Comparison of ENCODE assay signal across 9 cellular contexts in the genomic region with DNA sequence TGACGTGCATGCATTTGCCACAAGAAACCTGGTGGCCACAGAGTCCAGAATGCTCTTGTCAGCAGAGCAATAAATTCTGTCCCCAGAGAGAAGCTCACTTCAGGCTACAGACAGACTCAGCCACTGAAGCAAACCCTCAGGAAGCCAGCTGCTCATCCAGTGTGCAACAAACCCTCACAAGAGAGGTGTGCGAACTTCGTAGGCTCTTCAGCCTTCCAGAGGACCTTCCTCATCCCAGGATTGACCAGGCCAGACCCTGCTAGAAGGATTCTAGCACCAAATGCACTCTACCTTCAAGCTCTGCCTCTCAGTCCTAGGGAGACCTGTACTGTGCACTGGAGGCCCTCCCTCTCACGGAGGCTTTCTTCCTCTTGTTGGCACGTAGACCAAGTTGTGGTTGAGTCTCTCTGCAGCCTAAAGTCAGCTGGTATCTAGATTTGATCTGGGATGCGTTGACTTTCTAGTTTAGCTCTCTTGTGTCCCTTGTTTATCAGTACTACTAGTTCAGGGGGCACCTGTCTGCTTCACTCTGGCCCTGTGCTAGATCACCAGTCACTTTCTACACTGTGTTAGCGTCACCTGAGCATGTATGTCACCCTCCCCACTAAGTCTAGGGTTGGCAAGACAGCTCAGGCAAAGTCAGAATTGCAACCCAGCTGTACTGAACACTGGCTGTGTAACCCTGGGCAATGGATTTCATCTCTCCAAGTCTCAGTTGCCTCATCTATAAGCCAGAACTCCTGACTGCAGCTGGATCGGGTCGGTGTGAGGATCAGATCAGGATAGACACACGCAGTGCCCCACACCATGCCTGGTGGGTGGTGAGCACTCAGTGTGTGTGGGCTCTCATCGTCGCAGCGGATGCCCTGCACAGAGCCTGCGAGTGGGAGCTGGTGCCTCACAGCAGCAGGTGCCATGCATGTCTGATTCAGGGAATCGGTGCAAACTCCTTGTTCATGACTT. TPM values are rescaled to one million over a fixed set of nuclear protein-coding genes. Genes with fewer than 3 reads are reported as not detected.
A peak's percentile ranks its signal among the peaks of the same experiment; 100 is the strongest.
DNase-seq lines count a peak whose midpoint lies in the region; ATAC-seq, FAIRE-seq and TF ChIP-seq lines count a peak whose summit lies in the region.
"Had no signal": no experiment of that assay in that cellular context is flagged by ENCODE, and none has a peak within 500 bp of the region (broad histone marks: within the 10 kb centered on the region; RNA-seq: fewer than 3 reads in every experiment).

No MANE protein-coding gene starts in this region.

- no peak for TF ChIP-seq RAD21 in K562 (CRISPR knock-in tag; conservative IDR thresholded peaks at IDR 0.05 in 1 of 2, IDR thresholded peaks at IDR 0.05 in 1 of 2)

- DNase-seq in activated CD8-positive, alpha-beta memory T cell treated with anti-CD3 and anti-CD28 coated beads for 24 hours, result peak; percentile 77
- no peak for DNase-seq in activated CD8-positive, alpha-beta memory T cell treated with anti-CD3 and anti-CD28 coated beads, Interleukin-2, amount 50 U/mL, for 48 hours
- DNase-seq in Peyer's patch (peak in 2 of 3 donors; percentile 67 to 76), K562 (ENCODE audit: extremely low read depth in 1 of 4, low spot score in 3 of 4) (no peak), stomach (no peak), vagina (ENCODE audit: extremely low spot score in 2 of 2) (no peak), SW 1271 (lab: John Stamatoyannopoulos, UW) (no peak)

- H3K27ac ChIP-seq in Peyer's patch (peak overlapping the region; percentile 50 to 70 (median 54)), K562 (ENCODE audit: extremely low read depth, low read depth, low read length) (no peak overlapping the region), stomach (peak overlapping the region in 3 of 5 donors; percentile 10 to 46 (median 17)), vagina (no peak overlapping the region)
- H3K27ac ChIP-seq: dorsolateral prefrontal cortex had no signal

- FAIRE-seq in K562 (lab: Jason Lieb, UNC), result no peak

- TF ChIP-seq POLR2A in Peyer's patch (IDR thresholded peaks at IDR 0.05) (no peak), K562 (conservative IDR thresholded peaks at IDR 0.05) (no peak), stomach (IDR thresholded peaks at IDR 0.05) (no peak), vagina (IDR thresholded peaks at IDR 0.05) (no peak)

- CTCF ChIA-PET in K562 (lab: Yijun Ruan, JAX; ENCODE audit: low intra/inter-chr PET ratio), result interaction anchor here (3.5 kb wide), 1 partner anchor 102 kb away, joined by 16 read pairs; no protein-coding TSS in a partner anchor

- H3K4me2 ChIP-seq in K562 (ENCODE audit: insufficient read depth, low read length), result no peak overlapping the region

- H3K27me3 ChIP-seq in Peyer's patch (no peaks in the 10 kb centered on the region), K562 (ENCODE audit: control insufficient read depth in 2 of 2, insufficient read depth in 2 of 2, low read length in 2 of 2) (no peaks in the 10 kb centered on the region), stomach (peaks cover 0 to 24% (median 0%) of the 10 kb centered on the region in 3 donors), vagina (no peaks in the 10 kb centered on the region)

- ATAC-seq in K562 (peak; percentile 23), GM19397 (IDR thresholded peaks at IDR 0.05; ENCODE audit: unreplicated experiment) (no peak)

- 55% methylated on average over 15 of the region's 15 CpGs for WGBS in K562 (ENCODE audit: insufficient coverage, low coverage, missing lambda C conversion rate)
- 76 to 84% (median 79%) methylated on average over 10 to 15 of the region's 15 CpGs for WGBS in stomach, 5 donors

- peaks cover 0 to 23% (median 7%) of the 10 kb centered on the region in 4 donors for H3K4me1 ChIP-seq in Peyer's patch
- peaks cover 29 to 49% of the 10 kb centered on the region in 2 experiments for H3K4me1 ChIP-seq in K562 (replicated peaks in 1 of 2; ENCODE audit: control insufficient read depth in 2 of 2, insufficient read depth in 2 of 2, low read length in 2 of 2)
- peaks cover 0 to 12% (median 6%) of the 10 kb centered on the region in 4 donors for H3K4me1 ChIP-seq in stomach
- no peaks in the 10 kb centered on the region for H3K4me1 ChIP-seq in vagina

- POLR2A ChIA-PET in K562 (lab: Yijun Ruan, JAX), result interaction anchor here (0.5 to 1.5 kb wide), 11 partner anchors 9 to 108 kb away, joined by 3 to 5 read pairs (median 3); no protein-coding TSS in a partner anchor

- H4K20me1 ChIP-seq in K562 (replicated peaks; ENCODE audit: control insufficient read depth, insufficient read depth, low read length), result no peaks in the 10 kb centered on the region

- intact Hi-C loops in K562 (cut with micrococcal nuclease) (loop anchor here (1.0 to 5.0 kb wide), 3 partner anchors 36 to 102 kb away; partner anchors contain the start of gene IL10RA), stomach (cut with DNase I; ENCODE audit: low total_unique reads) (no loop called here), vagina (cut with DNase I) (no loop called here)

- TF ChIP-seq CTCF in Peyer's patch (IDR thresholded peaks at IDR 0.05), result no peak
- TF ChIP-seq CTCF in K562 (IDR thresholded peaks at IDR 0.05 in 2 of 3, conservative IDR thresholded peaks at IDR 0.05 in 1 of 3; ENCODE audit: insufficient read depth in 2 of 3, low read depth in 1 of 3, low read length in 3 of 3), result no peak
- no peak for TF ChIP-seq CTCF in stomach (IDR thresholded peaks at IDR 0.05)
- no peak for TF ChIP-seq CTCF in vagina (IDR thresholded peaks at IDR 0.05)

- TF ChIP-seq EP300 in K562 (IDR thresholded peaks at IDR 0.05; ENCODE audit: low read length) (no peak), stomach (IDR thresholded peaks at IDR 0.05) (no peak)

- H3K36me3 ChIP-seq in Peyer's patch, result no peaks in the 10 kb centered on the region
- no peaks in the 10 kb centered on the region for H3K36me3 ChIP-seq in K562 (ENCODE audit: control insufficient read depth, insufficient read depth, low read length)
- H3K36me3 ChIP-seq in stomach, result no peaks in the 10 kb centered on the region
- no peaks in the 10 kb centered on the region for H3K36me3 ChIP-seq in vagina

- in situ Hi-C loops in K562 (cut with MboI), result no loop called here

- no TSS peak for BruUV-seq in K562 (replicated peaks; lab: Mats Ljungman, UMichigan)

- H3K9me1 ChIP-seq in K562 (ENCODE audit: control insufficient read depth, insufficient read depth, low read length), result peaks cover 3% of the 10 kb centered on the region

- H3K79me2 ChIP-seq in K562 (ENCODE audit: control insufficient read depth, insufficient read depth, low read length), result no peaks in the 10 kb centered on the region

- H2AFZ ChIP-seq in K562 (ENCODE audit: low read depth, low read length), result peak overlapping the region; percentile 42; the same call in 1 of the 2 replicates

- H3K9me3 ChIP-seq in Peyer's patch, result no peaks in the 10 kb centered on the region
- H3K9me3 ChIP-seq in K562 (replicated peaks; ENCODE audit: control insufficient read depth, insufficient read depth, low read depth, low read length), result no peaks in the 10 kb centered on the region
- H3K9me3 ChIP-seq in stomach, result no peaks in the 10 kb centered on the region
- no peaks in the 10 kb centered on the region for H3K9me3 ChIP-seq in vagina

- H3K4me3 ChIP-seq in Peyer's patch, result no peak overlapping the region
- no peak overlapping the region for H3K4me3 ChIP-seq in K562
- no peak overlapping the region for H3K4me3 ChIP-seq in stomach
- H3K4me3 ChIP-seq in vagina, result no peak overlapping the region
- H3K4me3 ChIP-seq: dorsolateral prefrontal cortex had no signal

- H3K9ac ChIP-seq in K562 (ENCODE audit: insufficient read depth in 1 of 2, low read depth in 2 of 2, low read length in 2 of 2), result peak overlapping the region in 1 of 2 experiments; percentile 71; a peak in 2 of 4 replicates

RNA-seq across cellular contexts. Expression of gene TMPRSS13, which starts 22.1 kb away (rescaled TPM):
- total RNA-seq in Peyer's patch (not detected), K562 (2014; rRNA removed) (0.08 and 0.27 TPM in 2 replicates), K562 (2014; rRNA removed; fragmentation: Illumina TruSeq; extraction: Trizol) (0.15 TPM in 1 of 2 replicates, not detected in the other), K562 (2015; rRNA removed; fragmentation: Illumina TruSeq; extraction: Trizol) (0.14 and 0.19 TPM in 2 replicates), K562 (2021) (0.29 and 0.34 TPM in 2 replicates), stomach (1 to 10 TPM in 2 of 5 donors, under 1 TPM in 1, not detected in 2; 0.37 to 2.2 (median 1.2) TPM), vagina (9.6 TPM)
- total RNA-seq in K562 (2011; cell fraction: chromatin; rRNA removed; ENCODE audit: low replicate concordance), result 1.1 TPM in 2 replicates
- total RNA-seq in K562 (2011; cell fraction: nucleolus; rRNA removed), result 0.33 and 0.66 TPM in 2 replicates
- total RNA-seq in K562 (2011; cell fraction: nucleoplasm; rRNA removed), result 0.46 and 0.59 TPM in 2 replicates
- polyA plus RNA-seq in K562 (2011; rRNA removed) (0.25 and 0.37 TPM in 2 replicates), K562 (2014; fragmentation: Illumina TruSeq; extraction: Trizol) (0.13 and 0.24 TPM in 2 replicates), K562 (2014; fragmentation: Nextera tagmentation; extraction: Ambion mirVana) (under 1 TPM; 0.11 to 0.13 TPM), K562 (2014; rRNA removed) (0.23 and 0.25 TPM in 2 replicates), stomach (1 to 10 TPM in 1 of 3 donors, under 1 TPM in 1, not detected in 1; 0.19 to 3.8 TPM)
- 0.24 and 0.46 TPM in 2 replicates for polyA plus RNA-seq in K562 (2011; cell fraction: cytosol; rRNA removed)
- 1.2 and 1.7 TPM in 2 replicates for polyA plus RNA-seq in K562 (2011; cell fraction: nucleus; rRNA removed)
- polyA plus RNA-seq in K562 (2012), result 0.29 and 0.48 TPM in 2 replicates
- 0.21 TPM in 2 replicates for polyA minus RNA-seq in K562 (2011; rRNA and poly(A)+ RNA removed)
- 0.48 TPM in 1 of 2 replicates, not detected in the other for polyA minus RNA-seq in K562 (2011; cell fraction: cytosol; rRNA and poly(A)+ RNA removed)
- polyA minus RNA-seq in K562 (2011; cell fraction: nucleus; rRNA and poly(A)+ RNA removed), result 0.40 and 0.44 TPM in 2 replicates

RNA-seq across cellular contexts. Expression of gene IL10RA, which starts 34.9 kb away (rescaled TPM):
- total RNA-seq in Peyer's patch, result 10 to 100 TPM in 3 of 4 donors, 1 to 10 TPM in 1; 9.8 to 50.3 (median 23.9) TPM
- total RNA-seq in K562 (2011; cell fraction: chromatin; rRNA removed; ENCODE audit: low replicate concordance), result 33.8 and 58.3 TPM in 2 replicates
- 34.2 and 42.5 TPM in 2 replicates for total RNA-seq in K562 (2011; cell fraction: nucleolus; rRNA removed)
- total RNA-seq in K562 (2011; cell fraction: nucleoplasm; rRNA removed), result 41.9 and 43.4 TPM in 2 replicates
- total RNA-seq in K562 (2014; rRNA removed), result 2.9 and 3.5 TPM in 2 replicates
- 2.0 and 2.9 TPM in 2 replicates for total RNA-seq in K562 (2014; rRNA removed; fragmentation: Illumina TruSeq; extraction: Trizol)
- 1.4 and 2.1 TPM in 2 replicates for total RNA-seq in K562 (2015; rRNA removed; fragmentation: Illumina TruSeq; extraction: Trizol)
- total RNA-seq in K562 (2021), result 4.6 and 4.9 TPM in 2 replicates
- 15.4 and 17.3 TPM in 2 replicates for polyA plus RNA-seq in K562 (2011; rRNA removed)
- polyA plus RNA-seq in K562 (2011; cell fraction: cytosol; rRNA removed), result 9.1 and 23.9 TPM in 2 replicates
- 18.2 and 38.1 TPM in 2 replicates for polyA plus RNA-seq in K562 (2011; cell fraction: nucleus; rRNA removed)
- polyA plus RNA-seq in K562 (2012), result 3.8 and 12.5 TPM in 2 replicates
- 4.0 and 4.5 TPM in 2 replicates for polyA plus RNA-seq in K562 (2014; fragmentation: Illumina TruSeq; extraction: Trizol)
- polyA plus RNA-seq in K562 (2014; fragmentation: Nextera tagmentation; extraction: Ambion mirVana), result under 1 TPM; 0.17 to 0.48 TPM
- 2.7 and 3.6 TPM in 2 replicates for polyA plus RNA-seq in K562 (2014; rRNA removed)
- 19.8 and 20.3 TPM in 2 replicates for polyA minus RNA-seq in K562 (2011; rRNA and poly(A)+ RNA removed)
- 7.5 and 11.4 TPM in 2 replicates for polyA minus RNA-seq in K562 (2011; cell fraction: cytosol; rRNA and poly(A)+ RNA removed)
- polyA minus RNA-seq in K562 (2011; cell fraction: nucleus; rRNA and poly(A)+ RNA removed), result 24.1 and 28.3 TPM in 2 replicates
- 100 to 1,000 TPM in 1 of 5 donors, 10 to 100 TPM in 3, 1 to 10 TPM in 1; 5.4 to 190 (median 18.7) TPM for total RNA-seq in stomach
- 1 to 10 TPM; 2.1 to 4.2 (median 3.2) TPM for polyA plus RNA-seq in stomach
- total RNA-seq in vagina, result 29.0 TPM

Comparison
In these comparisons a context has a peak if more than half of its experiments do, and no peak if none do; other contexts are left out.
1. DNase-seq: peak in activated CD8-positive, alpha-beta memory T cell treated with anti-CD3 and anti-CD28 coated beads for 24 hours (single experiment) and Peyer's patch (2 of 3); none in activated CD8-positive, alpha-beta memory T cell treated with anti-CD3 and anti-CD28 coated beads, Interleukin-2, amount 50 U/mL, for 48 hours (single experiment), K562 (0 of 4), stomach (single experiment), vagina (0 of 2) and SW 1271 (0 of 2).
2. H3K27ac ChIP-seq: peak in Peyer's patch (4 of 4) and stomach (3 of 5); none in K562 (single experiment) and vagina (single experiment).